Comparison of ENCODE assay signal across 25 cellular contexts in the genomic region with DNA sequence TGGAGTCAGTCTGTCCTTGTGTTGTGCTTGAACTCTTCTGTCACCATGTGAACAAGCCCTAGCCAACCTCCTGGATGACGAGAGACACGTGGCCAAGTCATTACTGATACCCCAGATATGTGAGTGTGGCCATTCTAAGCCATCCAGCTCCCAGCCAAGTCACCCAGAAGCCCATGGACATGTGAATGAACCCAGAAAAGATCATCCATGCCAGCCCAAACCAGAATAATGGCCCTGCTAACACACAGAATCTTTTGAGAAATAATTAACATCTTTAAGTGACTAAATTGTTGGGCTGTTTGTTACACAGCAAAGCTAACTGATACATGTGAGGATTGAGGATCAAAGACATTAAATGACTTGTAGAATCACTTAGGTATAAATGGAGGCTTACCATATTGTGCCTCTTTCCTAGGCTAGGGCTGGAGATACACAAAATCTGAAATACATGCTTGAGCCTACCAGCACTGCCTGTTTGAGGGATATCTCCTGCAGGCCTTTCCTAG. TPM values are rescaled to one million over a fixed set of nuclear protein-coding genes. Genes with fewer than 3 reads are reported as not detected.
"Had no signal": no experiment of that assay in that cellular context is flagged by ENCODE, and none has a peak within 500 bp of the region (broad histone marks: within the 10 kb centered on the region; RNA-seq: fewer than 3 reads in every experiment).

No MANE protein-coding gene starts in this region.

- H3K9me2 ChIP-seq: SK-N-SH had no signal

- H3K9ac ChIP-seq: SK-N-SH had no signal

- FAIRE-seq: HTR-8/SVneo had no signal

- DNase-seq: KBM-7, MV-4-11, NCI-H1048, NCI-H1105, NCI-H1417 treated with DMSO at 0.1 percent for 48 hours, NCI-H146, NCI-H1694 treated with DMSO at 0.1 percent for 48 hours, NCI-H1930, NCI-H2081, NCI-H2107, NCI-H2227 treated with DMSO at 0.1 percent for 48 hours, NCI-H446, NCI-H510A, NCI-H524 treated with DMSO at 0.1 percent for 48 hours, NCI-H69, NCI-H774, PC-3, SHP77, SK-N-SH, SW 1271 had no signal

- H3K9me3 ChIP-seq: SK-N-SH had no signal

- ATAC-seq: Panc1, PC-3 had no signal

- H3K4me2 ChIP-seq: SK-N-SH had no signal

- H3K27ac ChIP-seq: HL-60, RWPE1 had no signal

RNA-seq across cellular contexts. Expression of gene KANK4, which starts 38.2 kb away (rescaled TPM):
- total RNA-seq: PC-3, SK-MEL-5 had no signal
- polyA plus RNA-seq: SK-N-SH had no signal
